ENCODE assay signal across 17 cellular contexts in genomic region chr5:32098291-32098690, GRCh38.
DNase-seq lines count a peak whose midpoint lies in the region; TF ChIP-seq lines count a peak whose summit lies in the region.
"Had no signal": no experiment of that assay in that cellular context is flagged by ENCODE, and none has a peak within 500 bp of the region (broad histone marks: within the 10 kb centered on the region; RNA-seq: fewer than 3 reads in every experiment).

No MANE protein-coding gene starts in this region.

- no TSS peak for BruUV-seq in mammary epithelial cell (replicated peaks; lab: Mats Ljungman, UMichigan)

- H3K79me2 ChIP-seq in hepatocyte (no peaks in the 10 kb centered on the region), mammary epithelial cell (ENCODE audit: insufficient read depth, low read length) (no peaks in the 10 kb centered on the region)

- H3K27ac Mint-ChIP-seq in osteocyte (ENCODE audit: unreplicated experiment) = no peak overlapping the region
- H3K27ac Mint-ChIP-seq: activated CD4-positive, alpha-beta memory T cell treated with anti-CD3 and anti-CD28 coated beads for 36 hours; CD8-positive, alpha-beta T cell; IgD-negative memory B cell; stimulated activated memory B cell treated with anti-CD40 and anti-IgM and Interleukin-4, amounts not matched to agents 10 μg/mL and 1 μg/mL and 100 μg/mL, for 72 hours had no signal

- H3K27me3 Mint-ChIP-seq in osteocyte (ENCODE audit: unreplicated experiment) = no peaks in the 10 kb centered on the region
- H3K27me3 Mint-ChIP-seq: activated CD4-positive, alpha-beta memory T cell treated with anti-CD3 and anti-CD28 coated beads for 36 hours; IgD-negative memory B cell; stimulated activated memory B cell treated with anti-CD40 and anti-IgM and Interleukin-4, amounts not matched to agents 10 μg/mL and 1 μg/mL and 100 μg/mL, for 72 hours had no signal

- H3K4me1 ChIP-seq in hepatocyte (ENCODE audit: insufficient read depth) (no peaks in the 10 kb centered on the region), mammary epithelial cell (ENCODE audit: insufficient read depth, low read length) (no peaks in the 10 kb centered on the region)

- TF ChIP-seq CTCF in hepatocyte (IDR thresholded peaks at IDR 0.05; ENCODE audit: poor library complexity) (no peak), osteocyte (IDR thresholded peaks at IDR 0.05) (no peak), mammary epithelial cell (conservative IDR thresholded peaks at IDR 0.05 in 1 of 2, IDR thresholded peaks at IDR 0.05 in 1 of 2; ENCODE audit: extremely low read depth in 1 of 2, insufficient read depth in 1 of 2, low read depth in 1 of 2, low read length in 2 of 2) (no peak)

- H3K27me3 ChIP-seq in hepatocyte (no peaks in the 10 kb centered on the region), mammary epithelial cell (ENCODE audit: insufficient read depth, low read length) (no peaks in the 10 kb centered on the region)
- H3K27me3 ChIP-seq: gastroesophageal sphincter, vagina had no signal

- no peaks in the 10 kb centered on the region for H3K9me3 Mint-ChIP-seq in osteocyte (ENCODE audit: unreplicated experiment)
- H3K9me3 Mint-ChIP-seq: activated CD4-positive, alpha-beta memory T cell treated with anti-CD3 and anti-CD28 coated beads for 36 hours; CD8-positive, alpha-beta T cell; IgD-negative memory B cell; stimulated activated memory B cell treated with anti-CD40 and anti-IgM and Interleukin-4, amounts not matched to agents 10 μg/mL and 1 μg/mL and 100 μg/mL, for 72 hours had no signal

- no peak overlapping the region for H2AFZ ChIP-seq in hepatocyte
- H2AFZ ChIP-seq in mammary epithelial cell (ENCODE audit: low read depth, low read length) = no peak overlapping the region

- H3K27ac ChIP-seq in hepatocyte (peak overlapping the region; percentile 3), mammary epithelial cell (ENCODE audit: insufficient read depth, low read depth, low read length) (no peak overlapping the region)
- H3K27ac ChIP-seq: vagina had no signal

- peaks cover 24% of the 10 kb centered on the region for H3K36me3 Mint-ChIP-seq in osteocyte (ENCODE audit: unreplicated experiment)

- dilution Hi-C loops in mammary epithelial cell (cut with HindIII; ENCODE audit: low sequenced_read_pairs) = loop anchor here (5.0 kb wide), 2 partner anchors 271 to 486 kb away; no protein-coding TSS in a partner anchor

- H4K20me1 ChIP-seq in hepatocyte (ENCODE audit: insufficient read depth, poor library complexity, severe bottlenecking) = no peaks in the 10 kb centered on the region
- H4K20me1 ChIP-seq in mammary epithelial cell (ENCODE audit: insufficient read depth, low read length) = no peaks in the 10 kb centered on the region

- no peaks in the 10 kb centered on the region for H3K36me3 ChIP-seq in hepatocyte (replicated peaks; ENCODE audit: insufficient read depth, low read depth)
- H3K36me3 ChIP-seq in mammary epithelial cell (ENCODE audit: insufficient read depth, low read length) = peaks cover 7% of the 10 kb centered on the region

- DNase-seq in Ammon's horn (ENCODE audit: low spot score) (peak; percentile 36), amniotic epithelial cell (ENCODE audit: low read depth) (peak; percentile 51), hepatocyte (ENCODE audit: low spot score) (no peak), osteocyte (ENCODE audit: extremely low spot score, unreplicated experiment) (peak; percentile 73), mammary epithelial cell (no peak), NCI-H748 treated with DMSO at 0.1 percent for 48 hours (lab: John Stamatoyannopoulos, UW) (no peak), NCI-H526 (lab: John Stamatoyannopoulos, UW) (no peak)
- no peak for DNase-seq in stimulated activated CD8-positive, alpha-beta memory T cell treated with anti-CD3 and anti-CD28 coated beads, Interleukin-4, amount 100 ng/mL, for 48 hours
- DNase-seq: activated CD4-positive, alpha-beta memory T cell treated with anti-CD3 and anti-CD28 coated beads for 36 hours; CD8-positive, alpha-beta T cell; NCI-H2029 treated with DMSO at 0.1 percent for 48 hours; NCI-H510A; OCI-M1 had no signal

- CTCF ChIA-PET in mammary epithelial cell (lab: Charles Lee; ENCODE audit: low non-redundant PET) = no interaction called here

- no peak overlapping the region for H3K4me3 Mint-ChIP-seq in osteocyte (ENCODE audit: unreplicated experiment)
- H3K4me3 Mint-ChIP-seq: activated CD4-positive, alpha-beta memory T cell treated with anti-CD3 and anti-CD28 coated beads for 36 hours; CD8-positive, alpha-beta T cell; IgD-negative memory B cell; stimulated activated memory B cell treated with anti-CD40 and anti-IgM and Interleukin-4, amounts not matched to agents 10 μg/mL and 1 μg/mL and 100 μg/mL, for 72 hours had no signal

- intact Hi-C loops in mammary epithelial cell (cut with micrococcal nuclease) = loop anchor here (10.0 kb wide), 1 partner anchor 517 kb away; no protein-coding TSS in a partner anchor

- H3K9me3 ChIP-seq in hepatocyte (ENCODE audit: low read depth) (no peaks in the 10 kb centered on the region), mammary epithelial cell (replicated peaks; ENCODE audit: insufficient read depth, low read length) (no peaks in the 10 kb centered on the region)
- H3K9me3 ChIP-seq: gastroesophageal sphincter, vagina had no signal

- no peak overlapping the region for H3K4me2 ChIP-seq in hepatocyte
- H3K4me2 ChIP-seq in mammary epithelial cell (ENCODE audit: insufficient read depth, low read depth, low read length) = no peak overlapping the region

- H3K9me2 ChIP-seq in hepatocyte (replicated peaks; ENCODE audit: insufficient read depth) = no peaks in the 10 kb centered on the region

- 79% methylated on average over 9 of the region's 9 CpGs for WGBS in hepatocyte (ENCODE audit: low lambda C conversion rate, missing lambda C conversion rate)
- 92% methylated on average over 9 of the region's 9 CpGs for WGBS in mammary epithelial cell (ENCODE audit: low coverage, missing lambda C conversion rate)

- in situ Hi-C loops in mammary epithelial cell (cut with MboI; ENCODE audit: low sequenced_read_pairs in 2 of 2) = loop anchor here (10.0 kb wide), 1 partner anchor 513 kb away; no protein-coding TSS in a partner anchor

- H3K4me1 Mint-ChIP-seq in osteocyte (ENCODE audit: unreplicated experiment) = peaks cover 15% of the 10 kb centered on the region
- H3K4me1 Mint-ChIP-seq: stimulated activated memory B cell treated with anti-CD40 and anti-IgM and Interleukin-4, amounts not matched to agents 10 μg/mL and 1 μg/mL and 100 μg/mL, for 72 hours had no signal

- no peak overlapping the region for H3K9ac ChIP-seq in mammary epithelial cell (ENCODE audit: insufficient read depth, low read length)

- H3K4me3 ChIP-seq in hepatocyte (no peak overlapping the region), mammary epithelial cell (replicated peaks in 1 of 3; ENCODE audit: insufficient read depth in 1 of 3, low read depth in 2 of 3, low read length in 3 of 3) (no peak overlapping the region)
- H3K4me3 ChIP-seq: gastroesophageal sphincter, vagina had no signal

Comparison
In these comparisons a context has a peak if more than half of its experiments do, and no peak if none do; other contexts are left out.
1. DNase-seq: peak in Ammon's horn (single experiment), amniotic epithelial cell (single experiment) and osteocyte (single experiment); none in hepatocyte (single experiment), mammary epithelial cell (single experiment), NCI-H748 treated with DMSO at 0.1 percent for 48 hours (single experiment), NCI-H526 (0 of 2) and stimulated activated CD8-positive, alpha-beta memory T cell treated with anti-CD3 and anti-CD28 coated beads, Interleukin-4, amount 100 ng/mL, for 48 hours (single experiment).